In genomic region chr1:206933333-206933945, GRCh38 we compare ENCODE assay signal across 8 cellular contexts. TPM values are rescaled to one million over a fixed set of nuclear protein-coding genes. Genes with fewer than 3 reads are reported as not detected.
DNase-seq lines count a peak whose midpoint lies in the region; ATAC-seq and TF ChIP-seq lines count a peak whose summit lies in the region.

No MANE protein-coding gene starts in this region.

- no peak overlapping the region for H2AFZ ChIP-seq in Karpas-422 (ENCODE audit: low read length)

- POLR2A ChIA-PET in CD8-positive, alpha-beta T cell (lab: Charles Lee): interaction anchor here (0.8 to 10.8 kb wide), 6 partner anchors 10 to 36 kb away, joined by 3 to 123 read pairs (median 6); partner anchors contain the start of gene IL24

- H4K20me1 ChIP-seq in Karpas-422 (ENCODE audit: insufficient read depth, low read depth, low read length): no peaks in the 10 kb centered on the region

- peak; percentile 73 for ATAC-seq in CD8-positive, alpha-beta T cell

- H3K9me3 ChIP-seq in CD8-positive, alpha-beta T cell (ENCODE audit: low read length): no peaks in the 10 kb centered on the region
- no peaks in the 10 kb centered on the region for H3K9me3 ChIP-seq in Karpas-422 (ENCODE audit: low read length)

- no peaks in the 10 kb centered on the region for H3K9me3 Mint-ChIP-seq in CD8-positive, alpha-beta T cell
- no peaks in the 10 kb centered on the region for H3K9me3 Mint-ChIP-seq in mesothelial cell of epicardium

- no peak overlapping the region for H3K4me2 ChIP-seq in Karpas-422 (ENCODE audit: low read depth, low read length, poor library complexity, severe bottlenecking)

- no peaks in the 10 kb centered on the region for H3K27me3 ChIP-seq in CD8-positive, alpha-beta T cell (ENCODE audit: insufficient read depth, low read length)
- no peaks in the 10 kb centered on the region for H3K27me3 ChIP-seq in Karpas-422 (ENCODE audit: low read length)

- no peaks in the 10 kb centered on the region for H3K27me3 Mint-ChIP-seq in CD8-positive, alpha-beta T cell (ENCODE audit: low read depth)
- peaks cover 27% of the 10 kb centered on the region for H3K27me3 Mint-ChIP-seq in mesothelial cell of epicardium (ENCODE audit: low read depth)

- H3K27ac Mint-ChIP-seq in CD8-positive, alpha-beta T cell: peak overlapping the region; percentile 18
- H3K27ac Mint-ChIP-seq in mesothelial cell of epicardium: no peak overlapping the region

- intact Hi-C loops in CD8-positive, alpha-beta T cell (cut with DNase I, micrococcal nuclease): loop anchor here (1.0 to 5.0 kb wide), 7 partner anchors 10 to 207 kb away; partner anchors contain the start of gene IL20 (in 2 of the 2)

- CTCF ChIA-PET in CD8-positive, alpha-beta T cell (lab: Charles Lee): interaction anchor here (0.6 to 15.7 kb wide), 50 partner anchors 8 to 273 kb away, joined by 3 to 395 read pairs (median 4); partner anchors contain the start of genes FCAMR, FCMR, IL20 and IL24

- H3K36me3 ChIP-seq in CD8-positive, alpha-beta T cell (ENCODE audit: insufficient read depth, low read length): no peaks in the 10 kb centered on the region
- H3K36me3 ChIP-seq in Karpas-422 (ENCODE audit: insufficient read depth, low read length): no peaks in the 10 kb centered on the region

- H3K4me1 Mint-ChIP-seq in CD8-positive, alpha-beta T cell (ENCODE audit: low read depth): peaks cover 42% of the 10 kb centered on the region
- H3K4me1 Mint-ChIP-seq in mesothelial cell of epicardium: no peaks in the 10 kb centered on the region

- no peak overlapping the region for H3K4me3 Mint-ChIP-seq in CD8-positive, alpha-beta T cell
- H3K4me3 Mint-ChIP-seq in mesothelial cell of epicardium: no peak overlapping the region

- H3K4me3 ChIP-seq in CD8-positive, alpha-beta T cell (ENCODE audit: low read depth, low read length): no peak overlapping the region
- H3K4me3 ChIP-seq in Karpas-422 (ENCODE audit: low read length): no peak overlapping the region
- no peak overlapping the region for H3K4me3 ChIP-seq in epithelial cell of proximal tubule (ENCODE audit: low read depth, low read length)

- H3K36me3 Mint-ChIP-seq in CD8-positive, alpha-beta T cell: no peaks in the 10 kb centered on the region
- no peaks in the 10 kb centered on the region for H3K36me3 Mint-ChIP-seq in mesothelial cell of epicardium

- TF ChIP-seq CTCF in CD8-positive, alpha-beta T cell (IDR thresholded peaks at IDR 0.05): peak; percentile 87
- TF ChIP-seq CTCF in epithelial cell of proximal tubule (conservative IDR thresholded peaks at IDR 0.05; ENCODE audit: low read depth, low read length) (peak; percentile 74), mesothelial cell of epicardium (IDR thresholded peaks at IDR 0.05; ENCODE audit: unreplicated experiment) (no peak)

- H3K4me1 ChIP-seq in CD8-positive, alpha-beta T cell (ENCODE audit: insufficient read depth, low read length): peaks cover 32% of the 10 kb centered on the region
- no peaks in the 10 kb centered on the region for H3K4me1 ChIP-seq in Karpas-422 (ENCODE audit: low read length)

- H3K9me2 ChIP-seq in Karpas-422 (replicated peaks; ENCODE audit: insufficient read depth, low read length): no peaks in the 10 kb centered on the region

- peak; percentile 52 to 88 (median 75) for DNase-seq in CD8-positive, alpha-beta T cell
- DNase-seq in Karpas-422 (peak; percentile 67), epithelial cell of proximal tubule (ENCODE audit: low read depth) (no peak), mesothelial cell of epicardium (ENCODE audit: low spot score in 2 of 2, unreplicated experiment in 2 of 2) (no peak), cortex of kidney (lab: John Stamatoyannopoulos, UW) (no peak), NCI-H1694 treated with DMSO at 0.1 percent for 48 hours (lab: John Stamatoyannopoulos, UW) (no peak)
- DNase-seq in activated CD4-positive, alpha-beta T cell treated with anti-CD3 and anti-CD28 coated beads, Interleukin-2, amount 50 U/mL, for 48 hours: peak; percentile 78 to 83
- DNase-seq in stimulated activated CD4-positive, alpha-beta T cell treated with anti-CD3 and anti-CD28 coated beads, Interleukin-12 subunit alpha, Interleukin-12 subunit beta, amount 100 ng/mL, for 48 hours (ENCODE audit: low read depth in 2 of 3, low spot score in 1 of 3): peak in 2 of 3 donors; percentile 62 to 73

- H3K9ac ChIP-seq in Karpas-422 (ENCODE audit: low read length): no peak overlapping the region

- H3K79me2 ChIP-seq in Karpas-422 (ENCODE audit: low read length): no peaks in the 10 kb centered on the region

- H3K27ac ChIP-seq in CD8-positive, alpha-beta T cell (ENCODE audit: low read depth, low read length): no peak overlapping the region
- H3K27ac ChIP-seq in Karpas-422 (ENCODE audit: low read length): no peak overlapping the region

RNA-seq across cellular contexts. Expression of gene FCMR, which starts 11.7 kb away (rescaled TPM):
- 100 to 1,000 TPM; 119 to 133 TPM for total RNA-seq in CD8-positive, alpha-beta T cell
- total RNA-seq in Karpas-422 (2014; rRNA removed; shearing (Covaris generic); ENCODE audit: low replicate concordance): not detected in 2 replicates
- total RNA-seq in epithelial cell of proximal tubule (0.65 TPM in 1 of 2 replicates, not detected in the other), mesothelial cell of epicardium (not detected in 3 replicates)

RNA-seq across cellular contexts. Expression of gene PIGR, which starts 12.8 kb away (rescaled TPM):
- total RNA-seq in CD8-positive, alpha-beta T cell: not detected
- not detected in 2 replicates for total RNA-seq in Karpas-422 (2014; rRNA removed; shearing (Covaris generic); ENCODE audit: low replicate concordance)
- total RNA-seq in epithelial cell of proximal tubule (0.06 TPM in 1 of 2 replicates, not detected in the other), mesothelial cell of epicardium (not detected in 3 replicates)

RNA-seq across cellular contexts. Expression of gene IL24, which starts 36.2 kb away (rescaled TPM):
- not detected for total RNA-seq in CD8-positive, alpha-beta T cell
- not detected in 2 replicates for total RNA-seq in Karpas-422 (2014; rRNA removed; shearing (Covaris generic); ENCODE audit: low replicate concordance)
- total RNA-seq in epithelial cell of proximal tubule (1.1 TPM in 1 of 2 replicates, not detected in the other), mesothelial cell of epicardium (not detected in 3 replicates)

RNA-seq across cellular contexts. Expression of gene FCAMR, which starts 36.8 kb away (rescaled TPM):
- not detected for total RNA-seq in CD8-positive, alpha-beta T cell
- total RNA-seq in Karpas-422 (2014; rRNA removed; shearing (Covaris generic); ENCODE audit: low replicate concordance): not detected in 2 replicates
- total RNA-seq in epithelial cell of proximal tubule (0.29 TPM in 1 of 2 replicates, not detected in the other), mesothelial cell of epicardium (not detected in 3 replicates)

Comparison
In these comparisons a context has a peak if more than half of its experiments do, and no peak if none do; other contexts are left out.
1. DNase-seq: peak in CD8-positive, alpha-beta T cell (7 of 7), Karpas-422 (single experiment), activated CD4-positive, alpha-beta T cell treated with anti-CD3 and anti-CD28 coated beads, Interleukin-2, amount 50 U/mL, for 48 hours (2 of 2) and stimulated activated CD4-positive, alpha-beta T cell treated with anti-CD3 and anti-CD28 coated beads, Interleukin-12 subunit alpha, Interleukin-12 subunit beta, amount 100 ng/mL, for 48 hours (2 of 3); none in epithelial cell of proximal tubule (single experiment), mesothelial cell of epicardium (0 of 2), cortex of kidney (single experiment) and NCI-H1694 treated with DMSO at 0.1 percent for 48 hours (single experiment).
2. RNA of gene FCMR, which starts 11.7 kb away (total RNA-seq): 119 to 133 TPM in CD8-positive, alpha-beta T cell; not detected in mesothelial cell of epicardium, not detected in Karpas-422 and 0.65 TPM in epithelial cell of proximal tubule; every median in the first group is over 10 times any median in the second.